Comparison of ENCODE assay signal across 15 cellular contexts in genomic region chr15:58506064-58506490, GRCh38.
DNase-seq lines count a peak whose midpoint lies in the region; ATAC-seq, FAIRE-seq and TF ChIP-seq lines count a peak whose summit lies in the region.
"Had no signal": no experiment of that assay in that cellular context is flagged by ENCODE, and none has a peak within 500 bp of the region (broad histone marks: within the 10 kb centered on the region; RNA-seq: fewer than 3 reads in every experiment).

No MANE protein-coding gene starts in this region.

- H3K27me3 ChIP-seq in right lobe of liver (no peaks in the 10 kb centered on the region), HepG2 (ENCODE audit: control insufficient read depth in 1 of 2, insufficient read depth in 2 of 2, low read length in 2 of 2) (no peaks in the 10 kb centered on the region), K562 (ENCODE audit: control insufficient read depth in 2 of 2, insufficient read depth in 2 of 2, low read length in 2 of 2) (no peaks in the 10 kb centered on the region), lower lobe of right lung (ENCODE audit: low read depth) (no peaks in the 10 kb centered on the region), upper lobe of right lung (no peaks in the 10 kb centered on the region), neural progenitor cell (no peaks in the 10 kb centered on the region)

- FAIRE-seq in HepG2 (lab: Jason Lieb, UNC): no peak
- no peak for FAIRE-seq in K562 (lab: Jason Lieb, UNC)
- FAIRE-seq: GM12878 had no signal

- H3K27ac ChIP-seq in right lobe of liver: no peak overlapping the region
- H3K27ac ChIP-seq in HepG2 (ENCODE audit: extremely low read length, insufficient read depth, low read length): no peak overlapping the region
- H3K27ac ChIP-seq in K562 (ENCODE audit: extremely low read depth, low read depth, low read length): no peak overlapping the region
- peak overlapping the region; percentile 26 for H3K27ac ChIP-seq in lower lobe of right lung
- no peak overlapping the region for H3K27ac ChIP-seq in upper lobe of right lung
- H3K27ac ChIP-seq in neural progenitor cell: no peak overlapping the region
- H3K27ac ChIP-seq: parathyroid adenoma had no signal

- H3K36me3 Mint-ChIP-seq in neural progenitor cell: no peaks in the 10 kb centered on the region
- H3K36me3 Mint-ChIP-seq: IgD-negative memory B cell; stimulated activated naive B cell treated with anti-CD40 and anti-IgM and Interleukin-4, amounts not matched to agents 10 μg/mL and 1 μg/mL and 100 μg/mL, for 72 hours had no signal

- ATAC-seq in right lobe of liver: peak; percentile 47 to 84 (median 56)
- ATAC-seq in HepG2: no peak
- no peak for ATAC-seq in K562
- peak in 1 of 2 donors; percentile 50 for ATAC-seq in lower lobe of right lung
- peak; percentile 57 for ATAC-seq in upper lobe of right lung
- no peak for ATAC-seq in GM21576 (IDR thresholded peaks at IDR 0.05; ENCODE audit: unreplicated experiment)
- ATAC-seq: GM12878; stimulated activated naive B cell treated with anti-CD40 and anti-IgM and Interleukin-4, amounts not matched to agents 10 μg/mL and 1 μg/mL and 100 μg/mL, for 72 hours had no signal

- TF ChIP-seq POLR2A in right lobe of liver (IDR thresholded peaks at IDR 0.05) (no peak), HepG2 (IDR thresholded peaks at IDR 0.05; ENCODE audit: insufficient read depth in 1 of 2, low read depth in 2 of 2, low read length in 2 of 2) (no peak), K562 (conservative IDR thresholded peaks at IDR 0.05) (no peak)

- in situ Hi-C loops in HepG2 (cut with HindIII; ENCODE audit: extremely low pct_ligation_motif_present, low pct_unique_long_range_greater_than_20kb) (no loop called here), K562 (cut with MboI) (no loop called here)

- TF ChIP-seq EP300 in HepG2 (IDR thresholded peaks at IDR 0.05; ENCODE audit: low read depth in 2 of 2, low read length in 2 of 2) (no peak), HepG2 (CRISPR knock-in tag; IDR thresholded peaks at IDR 0.05; ENCODE audit: borderline replicate concordance) (no peak), K562 (IDR thresholded peaks at IDR 0.05; ENCODE audit: low read length) (no peak)

- H3K4me2 ChIP-seq in HepG2 (ENCODE audit: low read depth, low read length) (no peak overlapping the region), K562 (ENCODE audit: insufficient read depth, low read length) (no peak overlapping the region), neural progenitor cell (no peak overlapping the region)

- no peak overlapping the region for H2AFZ ChIP-seq in HepG2 (ENCODE audit: low read length)
- peak overlapping the region; percentile 36; the same call in 1 of the 2 replicates for H2AFZ ChIP-seq in K562 (ENCODE audit: low read depth, low read length)
- no peak overlapping the region for H2AFZ ChIP-seq in neural progenitor cell (replicated peaks)
- H2AFZ ChIP-seq: parathyroid adenoma had no signal

- peaks cover 5% of the 10 kb centered on the region for H3K27me3 Mint-ChIP-seq in neural progenitor cell (ENCODE audit: insufficient read depth, low read depth)

- H3K9me1 ChIP-seq in K562 (ENCODE audit: control insufficient read depth, insufficient read depth, low read length): no peaks in the 10 kb centered on the region

- CTCF ChIA-PET in HepG2 (lab: Yijun Ruan, JAX; ENCODE audit: low intra/inter-chr PET ratio, low total read pairs) (no interaction called here), K562 (lab: Yijun Ruan, JAX; ENCODE audit: low intra/inter-chr PET ratio) (no interaction called here)

- no peaks in the 10 kb centered on the region for H4K20me1 ChIP-seq in HepG2 (ENCODE audit: insufficient read depth, low read length)
- no peaks in the 10 kb centered on the region for H4K20me1 ChIP-seq in K562 (replicated peaks; ENCODE audit: control insufficient read depth, insufficient read depth, low read length)
- H4K20me1 ChIP-seq in neural progenitor cell (ENCODE audit: low read depth): no peaks in the 10 kb centered on the region

- no peaks in the 10 kb centered on the region for H3K9me3 ChIP-seq in right lobe of liver
- no peaks in the 10 kb centered on the region for H3K9me3 ChIP-seq in HepG2 (ENCODE audit: low read length)
- H3K9me3 ChIP-seq in K562 (replicated peaks; ENCODE audit: control insufficient read depth, insufficient read depth, low read depth, low read length): no peaks in the 10 kb centered on the region
- H3K9me3 ChIP-seq in lower lobe of right lung: no peaks in the 10 kb centered on the region
- H3K9me3 ChIP-seq in upper lobe of right lung: no peaks in the 10 kb centered on the region
- H3K9me3 ChIP-seq in neural progenitor cell (ENCODE audit: low read depth): no peaks in the 10 kb centered on the region

- DNase-seq in right lobe of liver (peak in 1 of 3 donors; percentile 52), HepG2 (ENCODE audit: low spot score) (no peak), K562 (ENCODE audit: extremely low read depth in 1 of 4, low spot score in 3 of 4) (no peak), lower lobe of right lung (no peak), upper lobe of right lung (no peak), neural progenitor cell (ENCODE audit: low spot score) (no peak), NCI-H1436 (lab: John Stamatoyannopoulos, UW) (no peak)
- DNase-seq: activated naive CD4-positive, alpha-beta T cell treated with Interleukin-2 at 50 U/mL for 16 hours; cerebellar nuclear complex; NCI-H146; stimulated activated naive B cell treated with anti-CD40 and anti-IgM and Interleukin-4, amounts not matched to agents 10 μg/mL and 1 μg/mL and 100 μg/mL, for 72 hours had no signal

- H3F3A ChIP-seq in neural progenitor cell (ENCODE audit: low read depth): no peaks in the 10 kb centered on the region

- no peak for TF ChIP-seq RAD21 in HepG2 (CRISPR knock-in tag; IDR thresholded peaks at IDR 0.05)
- no peak for TF ChIP-seq RAD21 in K562 (CRISPR knock-in tag; conservative IDR thresholded peaks at IDR 0.05 in 1 of 2, IDR thresholded peaks at IDR 0.05 in 1 of 2)

- no peaks in the 10 kb centered on the region for H3K9me3 Mint-ChIP-seq in neural progenitor cell
- H3K9me3 Mint-ChIP-seq: IgD-negative memory B cell; stimulated activated naive B cell treated with anti-CD40 and anti-IgM and Interleukin-4, amounts not matched to agents 10 μg/mL and 1 μg/mL and 100 μg/mL, for 72 hours had no signal

- H3K9ac ChIP-seq in HepG2 (ENCODE audit: insufficient read depth, low read depth, low read length) (no peak overlapping the region), K562 (ENCODE audit: insufficient read depth in 1 of 2, low read depth in 2 of 2, low read length in 2 of 2) (no peak overlapping the region), neural progenitor cell (no peak overlapping the region)
- H3K9ac ChIP-seq: parathyroid adenoma had no signal

- H3K27ac Mint-ChIP-seq in neural progenitor cell: no peak overlapping the region
- H3K27ac Mint-ChIP-seq: IgD-negative memory B cell; stimulated activated naive B cell treated with anti-CD40 and anti-IgM and Interleukin-4, amounts not matched to agents 10 μg/mL and 1 μg/mL and 100 μg/mL, for 72 hours had no signal

- BruUV-seq in HepG2 (replicated peaks; lab: Mats Ljungman, UMichigan) (no TSS peak), K562 (replicated peaks; lab: Mats Ljungman, UMichigan) (no TSS peak)

- no peak overlapping the region for H3K4me3 ChIP-seq in right lobe of liver
- H3K4me3 ChIP-seq in HepG2 (replicated peaks in 1 of 3; ENCODE audit: insufficient read depth in 1 of 3, low read depth in 2 of 3, low read length in 3 of 3): no peak overlapping the region
- H3K4me3 ChIP-seq in K562: no peak overlapping the region
- no peak overlapping the region for H3K4me3 ChIP-seq in lower lobe of right lung
- H3K4me3 ChIP-seq in upper lobe of right lung: no peak overlapping the region
- H3K4me3 ChIP-seq in neural progenitor cell: no peak overlapping the region
- H3K4me3 ChIP-seq: GM12878 had no signal

- POLR2A ChIA-PET in HepG2 (lab: Yijun Ruan, JAX): no interaction called here
- POLR2A ChIA-PET in K562 (lab: Yijun Ruan, JAX): interaction anchor here (0.9 to 1.8 kb wide), 2 partner anchors 10 to 11 kb away, joined by 5 to 8 read pairs; no protein-coding TSS in a partner anchor

- H3K4me3 Mint-ChIP-seq in neural progenitor cell: no peak overlapping the region
- H3K4me3 Mint-ChIP-seq: IgD-negative memory B cell; stimulated activated naive B cell treated with anti-CD40 and anti-IgM and Interleukin-4, amounts not matched to agents 10 μg/mL and 1 μg/mL and 100 μg/mL, for 72 hours had no signal

- H3K36me3 ChIP-seq in right lobe of liver: no peaks in the 10 kb centered on the region
- no peaks in the 10 kb centered on the region for H3K36me3 ChIP-seq in HepG2 (replicated peaks in 1 of 2; ENCODE audit: control insufficient read depth in 1 of 2, insufficient read depth in 2 of 2, low read length in 2 of 2)
- H3K36me3 ChIP-seq in K562 (ENCODE audit: control insufficient read depth, insufficient read depth, low read length): no peaks in the 10 kb centered on the region
- H3K36me3 ChIP-seq in lower lobe of right lung: no peaks in the 10 kb centered on the region
- H3K36me3 ChIP-seq in upper lobe of right lung: no peaks in the 10 kb centered on the region
- no peaks in the 10 kb centered on the region for H3K36me3 ChIP-seq in neural progenitor cell

- TF ChIP-seq CTCF in right lobe of liver (IDR thresholded peaks at IDR 0.05): no peak
- TF ChIP-seq CTCF in HepG2 (CRISPR knock-in tag; IDR thresholded peaks at IDR 0.05): no peak
- no peak for TF ChIP-seq CTCF in K562 (IDR thresholded peaks at IDR 0.05 in 2 of 3, conservative IDR thresholded peaks at IDR 0.05 in 1 of 3; ENCODE audit: insufficient read depth in 2 of 3, low read depth in 1 of 3, low read length in 3 of 3)
- TF ChIP-seq CTCF in lower lobe of right lung (IDR thresholded peaks at IDR 0.05): no peak
- TF ChIP-seq CTCF in upper lobe of right lung (IDR thresholded peaks at IDR 0.05): no peak
- no peak for TF ChIP-seq CTCF in neural progenitor cell (IDR thresholded peaks at IDR 0.05)

- no peaks in the 10 kb centered on the region for H3K79me2 ChIP-seq in HepG2 (ENCODE audit: insufficient read depth, low read length)
- H3K79me2 ChIP-seq in K562 (ENCODE audit: control insufficient read depth, insufficient read depth, low read length): no peaks in the 10 kb centered on the region
- H3K79me2 ChIP-seq in neural progenitor cell (ENCODE audit: low read depth): no peaks in the 10 kb centered on the region
- H3K79me2 ChIP-seq: parathyroid adenoma had no signal

- H3K4me1 Mint-ChIP-seq in neural progenitor cell: no peaks in the 10 kb centered on the region

- H3K4me1 ChIP-seq in right lobe of liver (peaks cover 0 to 9% (median 0%) of the 10 kb centered on the region in 4 donors), HepG2 (ENCODE audit: insufficient read depth, low read length) (no peaks in the 10 kb centered on the region), K562 (replicated peaks in 1 of 2; ENCODE audit: control insufficient read depth in 2 of 2, insufficient read depth in 2 of 2, low read length in 2 of 2) (peaks cover 0 to 7% of the 10 kb centered on the region in 2 experiments; a peak in 2 of 5 replicates), lower lobe of right lung (peaks cover 3% of the 10 kb centered on the region), upper lobe of right lung (no peaks in the 10 kb centered on the region), neural progenitor cell (no peaks in the 10 kb centered on the region)
- H3K4me1 ChIP-seq: parathyroid adenoma had no signal

- intact Hi-C loops in right lobe of liver (cut with DNase I): no loop called here
- intact Hi-C loops in HepG2 (cut with micrococcal nuclease; ENCODE audit: unreplicated experiment): no loop called here
- intact Hi-C loops in K562 (cut with micrococcal nuclease): no loop called here
- intact Hi-C loops in lower lobe of right lung (cut with DNase I): no loop called here
- intact Hi-C loops in upper lobe of right lung (cut with DNase I): no loop called here

- 0% methylated on average over 1 of the region's 4 CpGs for WGBS in right lobe of liver (ENCODE audit: insufficient coverage, low coverage, low lambda C conversion rate, missing lambda C conversion rate)
- WGBS in HepG2 (ENCODE audit: low lambda C conversion rate): 86% methylated on average over 2 of the region's 4 CpGs
- WGBS in K562 (ENCODE audit: insufficient coverage, low coverage, missing lambda C conversion rate): 41% methylated on average over 4 of the region's 4 CpGs

Comparison
In these comparisons a context has a peak if more than half of its experiments do, and no peak if none do; other contexts are left out.
1. ATAC-seq: peak in right lobe of liver (4 of 4) and upper lobe of right lung (single experiment); none in HepG2 (single experiment), K562 (single experiment) and GM21576 (single experiment).